ENCODE assay signal across 14 cellular contexts in the genomic region with DNA sequence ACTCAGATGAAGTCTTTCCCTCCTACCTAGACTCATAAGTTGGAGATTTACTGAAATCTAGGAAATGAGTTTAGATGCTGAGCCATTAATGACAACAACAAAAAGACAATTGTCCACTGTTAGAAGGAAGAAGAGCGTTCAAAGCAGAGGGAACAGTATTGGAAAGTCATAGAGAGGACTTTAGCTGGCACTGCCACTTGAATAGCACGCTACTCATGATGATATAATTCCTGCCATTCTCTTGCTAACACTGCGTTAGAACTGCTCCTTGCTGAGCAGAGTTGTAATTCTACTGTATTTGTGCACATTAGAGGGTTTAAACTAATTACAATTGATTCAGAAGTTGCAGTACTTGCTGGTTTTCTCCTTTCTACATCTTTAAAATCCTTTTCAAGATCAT. TPM values are rescaled to one million over a fixed set of nuclear protein-coding genes. Genes with fewer than 3 reads are reported as not detected.
DNase-seq lines count a peak whose midpoint lies in the region; ATAC-seq lines count a peak whose summit lies in the region.
"Had no signal": no experiment of that assay in that cellular context is flagged by ENCODE, and none has a peak within 500 bp of the region (broad histone marks: within the 10 kb centered on the region; RNA-seq: fewer than 3 reads in every experiment).

No MANE protein-coding gene starts in this region.

- ATAC-seq in GM18873 (IDR thresholded peaks at IDR 0.05; ENCODE audit: low FRiP score, unreplicated experiment) (no peak), Right ventricle myocardium superior (ENCODE audit: poor library complexity) (no peak)
- ATAC-seq: CD8-positive, alpha-beta T cell had no signal

- DNase-seq in Ammon's horn (ENCODE audit: low spot score) (peak; percentile 23), globus pallidus (ENCODE audit: low spot score) (peak; percentile 62), midbrain (lab: John Stamatoyannopoulos, UW) (peak; percentile 47), putamen (ENCODE audit: low spot score) (peak; percentile 26), ACHN (no peak), hepatic stellate cell (ENCODE audit: low spot score) (no peak), Right ventricle myocardium superior (no peak)
- DNase-seq: Caco-2; Calu3; CD4-positive, alpha-beta T cell; CD8-positive, alpha-beta T cell; DMS79 treated with DMSO at 0.1 percent for 48 hours; GF-D8 had no signal

- intact Hi-C loops in Right ventricle myocardium superior (cut with DNase I): no loop called here

- in situ Hi-C loops in ACHN (cut with HindIII; ENCODE audit: low pct_ligation_motif_present, low pct_unique_long_range_greater_than_20kb, low sequenced_read_pairs): no loop called here

RNA-seq across cellular contexts. Expression of gene AFTPH, which starts 9.1 kb away (rescaled TPM):
- total RNA-seq in Right ventricle myocardium superior: 12.3 TPM

Comparison
In these comparisons a context has a peak if more than half of its experiments do, and no peak if none do; other contexts are left out.
1. DNase-seq: peak in Ammon's horn (single experiment), globus pallidus (single experiment), midbrain (single experiment) and putamen (single experiment); none in ACHN (single experiment), hepatic stellate cell (single experiment) and Right ventricle myocardium superior (single experiment).